In the genomic region with DNA sequence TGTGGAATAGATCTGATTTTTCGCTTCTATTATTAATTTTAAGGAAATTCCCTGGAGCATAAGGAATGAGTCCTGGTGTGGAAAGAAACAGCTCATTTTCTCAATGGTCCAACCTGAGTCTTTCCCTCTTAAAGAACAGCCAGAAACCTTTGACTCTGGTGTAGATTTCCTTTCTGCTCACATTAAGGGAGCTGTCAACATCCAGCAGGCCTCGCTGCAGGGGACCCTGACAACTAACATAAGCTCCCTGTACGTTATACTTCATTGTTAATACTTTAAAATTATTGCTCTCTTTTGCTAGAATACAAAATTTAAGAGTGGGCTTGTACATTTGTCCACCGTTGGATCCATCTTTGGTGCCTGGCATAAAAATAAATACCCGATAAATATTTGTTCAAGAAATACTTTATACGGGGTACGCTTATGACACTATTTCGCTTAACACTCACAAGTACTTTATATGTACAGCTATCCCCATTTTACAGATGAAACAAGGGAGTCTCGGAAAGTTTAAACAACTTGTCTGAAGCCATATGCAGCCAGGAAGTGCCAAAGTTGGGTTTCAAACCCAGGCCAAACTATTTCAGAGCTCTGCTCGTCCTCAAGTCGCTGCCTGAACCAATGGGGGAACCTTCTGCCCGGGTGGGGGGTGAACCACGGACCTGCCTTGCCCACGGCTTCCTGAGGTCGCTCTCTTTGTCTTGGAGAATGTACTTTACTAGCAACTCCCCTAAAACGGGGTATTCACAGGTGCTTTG, we compare ENCODE assay signal across 8 cellular contexts. TPM values are rescaled to one million over a fixed set of nuclear protein-coding genes. Genes with fewer than 3 reads are reported as not detected.
DNase-seq lines count a peak whose midpoint lies in the region; ATAC-seq and TF ChIP-seq lines count a peak whose summit lies in the region.

No MANE protein-coding gene starts in this region.

- H3K4me3 ChIP-seq in adrenal gland, result peak overlapping the region; percentile 29 to 93 (median 88)

- intact Hi-C loops in Calu3 (cut with micrococcal nuclease; ENCODE audit: unreplicated experiment), result no loop called here
- intact Hi-C loops in adrenal gland (cut with DNase I), result no loop called here

- no peaks in the 10 kb centered on the region for H3K9me3 Mint-ChIP-seq in Calu3 (ENCODE audit: low read depth, unreplicated experiment)
- no peaks in the 10 kb centered on the region for H3K9me3 Mint-ChIP-seq in immature natural killer cell

- H3K27ac ChIP-seq in adrenal gland, result peak overlapping the region; percentile 97 to 100 (median 98)

- peaks cover 29% of the 10 kb centered on the region for H3K4me1 Mint-ChIP-seq in Calu3 (ENCODE audit: low read depth, unreplicated experiment)
- H3K4me1 Mint-ChIP-seq in immature natural killer cell, result peaks cover 45 to 71% of the 10 kb centered on the region in 2 donors

- H3K4me1 ChIP-seq in adrenal gland (replicated peaks in 1 of 2), result peaks cover 11 to 35% of the 10 kb centered on the region in 2 donors

- H3K4me3 Mint-ChIP-seq in Calu3 (ENCODE audit: low read depth, unreplicated experiment), result peak overlapping the region; percentile 74
- H3K4me3 Mint-ChIP-seq in immature natural killer cell, result peak overlapping the region; percentile 90 to 98 (median 95)

- peaks cover 0 to 14% of the 10 kb centered on the region in 2 donors for H3K36me3 ChIP-seq in adrenal gland (replicated peaks in 1 of 2)

- ATAC-seq in GM21381 (IDR thresholded peaks at IDR 0.05; ENCODE audit: unreplicated experiment), result peak; percentile 28
- ATAC-seq in HG03378 (IDR thresholded peaks at IDR 0.05; ENCODE audit: unreplicated experiment), result no peak

- TSS peak; percentile 47 for BruUV-seq in Calu3 (replicated peaks; lab: Mats Ljungman, UMichigan)

- no peak for TF ChIP-seq POLR2A in adrenal gland (IDR thresholded peaks at IDR 0.05)

- H3K27me3 Mint-ChIP-seq in Calu3 (ENCODE audit: unreplicated experiment) (no peaks in the 10 kb centered on the region), immature natural killer cell (ENCODE audit: low read depth in 3 of 3) (peaks cover 12 to 22% (median 21%) of the 10 kb centered on the region in 3 donors)

- H3K27me3 ChIP-seq in adrenal gland, result no peaks in the 10 kb centered on the region

- WGBS in adrenal gland, 4 donors, result 10 to 14% (median 11%) methylated on average over 14 to 16 of the region's 16 CpGs

- no peak for TF ChIP-seq CTCF in Calu3 (IDR thresholded peaks at IDR 0.05; ENCODE audit: unreplicated experiment)
- no peak for TF ChIP-seq CTCF in adrenal gland (IDR thresholded peaks at IDR 0.05)

- DNase-seq in Calu3 (no peak), NCI-H1105 (lab: John Stamatoyannopoulos, UW) (peak; percentile 4), adrenal gland (peak in 3 of 7 donors; percentile 25 to 33 (median 31)), immature natural killer cell (no peak), GM03348 (ENCODE audit: low spot score) (no peak)
- peak; percentile 16 to 20 for DNase-seq in stimulated activated CD8-positive, alpha-beta memory T cell treated with anti-CD3 and anti-CD28 coated beads, Interleukin-15, amount 100 ng/mL, for 48 hours (ENCODE audit: low read depth in 2 of 2)

- CTCF ChIA-PET in Calu3 (lab: Charles Lee), result interaction anchor here (0.5 to 16.4 kb wide), 54 partner anchors 9 to 1240 kb away, joined by 3 to 217 read pairs (median 5); partner anchors contain the start of genes ERBB2, KRT222, PGAP3 and PSMD3

- H3K27ac Mint-ChIP-seq in Calu3 (ENCODE audit: unreplicated experiment) (peak overlapping the region; percentile 87), immature natural killer cell (peak overlapping the region; percentile 96 to 99 (median 98))

- H3K36me3 Mint-ChIP-seq in Calu3 (ENCODE audit: insufficient read depth, unreplicated experiment) (peaks cover 70% of the 10 kb centered on the region), immature natural killer cell (peaks cover 6 to 27% (median 17%) of the 10 kb centered on the region in 3 donors)

- no peaks in the 10 kb centered on the region for H3K9me3 ChIP-seq in adrenal gland (replicated peaks in 1 of 3)

RNA-seq across cellular contexts. Expression of gene SMARCE1, which starts 0.6 kb away (rescaled TPM):
- total RNA-seq in Calu3 (2022) (755 and 768 TPM in 2 replicates), adrenal gland (10 to 100 TPM; 55.5 to 91.6 (median 71.2) TPM)
- polyA plus RNA-seq in adrenal gland (100 to 1,000 TPM in 1 of 3 donors, 10 to 100 TPM in 2; 60.9 to 128 (median 93.4) TPM), immature natural killer cell (100 to 1,000 TPM; 196 to 261 (median 223) TPM)

RNA-seq across cellular contexts. Expression of gene KRT222, which starts 18.0 kb away (rescaled TPM):
- total RNA-seq in Calu3 (2022) (not detected in 2 replicates), adrenal gland (10 to 100 TPM in 1 of 8 donors, 1 to 10 TPM in 6, under 1 TPM in 1; 0.69 to 10.7 (median 3.3) TPM)
- polyA plus RNA-seq in adrenal gland (1 to 10 TPM; 2.8 to 9.3 (median 5.9) TPM), immature natural killer cell (not detected)

RNA-seq across cellular contexts. Expression of gene KRT24, which starts 56.6 kb away (rescaled TPM):
- total RNA-seq in Calu3 (2022) (2.0 and 2.4 TPM in 2 replicates), adrenal gland (not detected)
- polyA plus RNA-seq in adrenal gland (under 1 TPM in 2 of 3 donors, not detected in 1; 0.10 to 0.24 TPM), immature natural killer cell (not detected)

Comparison
In these comparisons a context has a peak if more than half of its experiments do, and no peak if none do; other contexts are left out.
1. DNase-seq: peak in NCI-H1105 (single experiment) and stimulated activated CD8-positive, alpha-beta memory T cell treated with anti-CD3 and anti-CD28 coated beads, Interleukin-15, amount 100 ng/mL, for 48 hours (2 of 2); none in Calu3 (single experiment), immature natural killer cell (0 of 3) and GM03348 (single experiment).